ENCODE assay signal across 27 cellular contexts in genomic region chrX:107871136-107871535, GRCh38.
"Had no signal": no experiment of that assay in that cellular context is flagged by ENCODE, and none has a peak within 500 bp of the region (broad histone marks: within the 10 kb centered on the region; RNA-seq: fewer than 3 reads in every experiment).

No MANE protein-coding gene starts in this region.

- ATAC-seq: activated CD8-positive, alpha-beta memory T cell treated with anti-CD3 and anti-CD28 coated beads, Interleukin-2, amount 10 ng/mL, durations not matched to agents 7 days and 5 days; activated CD8-positive, alpha-beta T cell treated with anti-CD3 and anti-CD28 coated beads, Interleukin-2, amount 10 ng/mL, durations not matched to agents 7 days and 5 days; activated naive CD8-positive, alpha-beta T cell treated with anti-CD3 and anti-CD28 coated beads, Interleukin-2, amount 50 U/mL, for 24 hours; gastroesophageal sphincter; heart right ventricle had no signal

- H3K4me1 Mint-ChIP-seq: activated naive CD8-positive, alpha-beta T cell treated with anti-CD3 and anti-CD28 coated beads, Interleukin-2, amount 50 U/mL, for 24 hours; brain; central memory CD8-positive, alpha-beta T cell had no signal

- FAIRE-seq: bronchial epithelial cell had no signal

- H3K9me3 ChIP-seq: adrenal gland, esophagus squamous epithelium, gastroesophageal sphincter, heart right ventricle had no signal

- H3K4me1 ChIP-seq: adrenal gland, esophagus squamous epithelium, gastroesophageal sphincter, heart right ventricle had no signal

- H3K27me3 Mint-ChIP-seq: activated CD4-positive, alpha-beta memory T cell treated with anti-CD3 and anti-CD28 coated beads for 36 hours; activated CD8-positive, alpha-beta memory T cell treated with anti-CD3 and anti-CD28 coated beads, Interleukin-2, amount 10 ng/mL, durations not matched to agents 7 days and 5 days; activated naive CD4-positive, alpha-beta T cell treated with anti-CD3 and anti-CD28 coated beads, Interleukin-2, amount 50 U/mL, for 24 hours; activated naive CD8-positive, alpha-beta T cell treated with anti-CD3 and anti-CD28 coated beads for 36 hours; activated naive CD8-positive, alpha-beta T cell treated with anti-CD3 and anti-CD28 coated beads, Interleukin-2, amount 50 U/mL, for 24 hours; central memory CD8-positive, alpha-beta T cell had no signal

- DNase-seq: activated CD4-positive, alpha-beta memory T cell treated with anti-CD3 and anti-CD28 coated beads for 36 hours; activated CD4-positive, alpha-beta T cell treated with anti-CD3 and anti-CD28 coated beads for 1 hour; activated CD4-positive, alpha-beta T cell treated with anti-CD3 and anti-CD28 coated beads for 48 hours; activated CD8-positive, alpha-beta memory T cell treated with anti-CD3 and anti-CD28 coated beads, Interleukin-2, amount 10 ng/mL, durations not matched to agents 7 days and 5 days; activated CD8-positive, alpha-beta memory T cell treated with anti-CD3 and anti-CD28 coated beads, Interleukin-2, amount 50 U/mL, for 4 hours; activated CD8-positive, alpha-beta T cell treated with anti-CD3 and anti-CD28 coated beads, Interleukin-2, amount 10 ng/mL, durations not matched to agents 7 days and 5 days; activated effector memory CD4-positive, alpha-beta T cell treated with anti-CD3 and anti-CD28 coated beads, Interleukin-2, amount 50 U/mL, for 16 hours; activated naive CD4-positive, alpha-beta T cell treated with anti-CD3 and anti-CD28 coated beads for 36 hours; activated naive CD8-positive, alpha-beta T cell treated with anti-CD3 and anti-CD28 coated beads for 36 hours; activated naive CD8-positive, alpha-beta T cell treated with anti-CD3 and anti-CD28 coated beads, Interleukin-2, amount 50 U/mL, for 24 hours; activated T-cell treated with anti-CD3 and anti-CD28 coated beads, Interleukin-2, amount 50 U/mL, for 1 hour; activated T-cell treated with anti-CD3 and anti-CD28 coated beads, Interleukin-2, amount 50 U/mL, for 48 hours; adrenal gland; aorta; effector CD8-positive, alpha-beta T cell; esophagus squamous epithelium; foreskin melanocyte; heart right ventricle; T-helper 2 cell had no signal

- H3K36me3 Mint-ChIP-seq: activated CD4-positive, alpha-beta memory T cell treated with anti-CD3 and anti-CD28 coated beads for 36 hours; activated naive CD8-positive, alpha-beta T cell treated with anti-CD3 and anti-CD28 coated beads for 36 hours had no signal

- H3K79me2 ChIP-seq: hepatocyte had no signal

- H3K36me3 ChIP-seq: adrenal gland, esophagus squamous epithelium, gastroesophageal sphincter, heart right ventricle had no signal

- H3K4me3 ChIP-seq: adrenal gland, esophagus squamous epithelium, gastroesophageal sphincter, heart right ventricle, hepatocyte had no signal

- H3K27ac Mint-ChIP-seq: activated CD4-positive, alpha-beta memory T cell treated with anti-CD3 and anti-CD28 coated beads for 36 hours; activated CD8-positive, alpha-beta memory T cell treated with anti-CD3 and anti-CD28 coated beads, Interleukin-2, amount 10 ng/mL, durations not matched to agents 7 days and 5 days; activated CD8-positive, alpha-beta T cell treated with anti-CD3 and anti-CD28 coated beads, Interleukin-2, amount 10 ng/mL, durations not matched to agents 7 days and 5 days; activated naive CD4-positive, alpha-beta T cell treated with anti-CD3 and anti-CD28 coated beads for 36 hours; activated naive CD4-positive, alpha-beta T cell treated with anti-CD3 and anti-CD28 coated beads, Interleukin-2, amount 50 U/mL, for 24 hours; activated naive CD8-positive, alpha-beta T cell treated with anti-CD3 and anti-CD28 coated beads for 36 hours; activated naive CD8-positive, alpha-beta T cell treated with anti-CD3 and anti-CD28 coated beads, Interleukin-2, amount 50 U/mL, for 24 hours; activated T-helper 1 cell treated with anti-CD3 and anti-CD28 coated beads, Interleukin-12 subunit alpha, Interleukin-12 subunit beta, Interleukin-2, Interleukin-4 antibody, amounts not matched to agents 30 ng/mL and 10 ng/mL and 1 ng/mL, durations not matched to agents 14 hours and 24 hours and 36 hours; activated T-helper 2 cell treated with anti-CD3 and anti-CD28 coated beads, Interferon-gamma antibody, Interleukin-2, Interleukin-4, amounts not matched to agents 10 μg/mL and 5 μg/mL and 100 μg/mL, durations not matched to agents 14 hours and 24 hours and 36 hours; brain had no signal

- H3K9me3 Mint-ChIP-seq: activated CD4-positive, alpha-beta memory T cell treated with anti-CD3 and anti-CD28 coated beads for 36 hours; activated naive CD4-positive, alpha-beta T cell treated with anti-CD3 and anti-CD28 coated beads for 36 hours; activated naive CD4-positive, alpha-beta T cell treated with anti-CD3 and anti-CD28 coated beads, Interleukin-2, amount 50 U/mL, for 24 hours; activated naive CD8-positive, alpha-beta T cell treated with anti-CD3 and anti-CD28 coated beads for 36 hours; activated naive CD8-positive, alpha-beta T cell treated with anti-CD3 and anti-CD28 coated beads, Interleukin-2, amount 50 U/mL, for 24 hours; activated T-helper 1 cell treated with anti-CD3 and anti-CD28 coated beads, Interleukin-12 subunit alpha, Interleukin-12 subunit beta, Interleukin-2, Interleukin-4 antibody, amounts not matched to agents 30 ng/mL and 10 ng/mL and 1 ng/mL, durations not matched to agents 14 hours and 24 hours and 36 hours; activated T-helper 2 cell treated with anti-CD3 and anti-CD28 coated beads, Interferon-gamma antibody, Interleukin-2, Interleukin-4, amounts not matched to agents 10 μg/mL and 5 μg/mL and 100 μg/mL, durations not matched to agents 14 hours and 24 hours and 36 hours; central memory CD8-positive, alpha-beta T cell had no signal

- H3K27me3 ChIP-seq: esophagus squamous epithelium, gastroesophageal sphincter, hepatocyte had no signal

- H3K4me3 Mint-ChIP-seq: activated CD4-positive, alpha-beta memory T cell treated with anti-CD3 and anti-CD28 coated beads for 36 hours; activated CD8-positive, alpha-beta memory T cell treated with anti-CD3 and anti-CD28 coated beads, Interleukin-2, amount 10 ng/mL, durations not matched to agents 7 days and 5 days; activated CD8-positive, alpha-beta T cell treated with anti-CD3 and anti-CD28 coated beads, Interleukin-2, amount 10 ng/mL, durations not matched to agents 7 days and 5 days; activated naive CD4-positive, alpha-beta T cell treated with anti-CD3 and anti-CD28 coated beads for 36 hours; activated naive CD4-positive, alpha-beta T cell treated with anti-CD3 and anti-CD28 coated beads, Interleukin-2, amount 50 U/mL, for 24 hours; activated naive CD8-positive, alpha-beta T cell treated with anti-CD3 and anti-CD28 coated beads for 36 hours; activated naive CD8-positive, alpha-beta T cell treated with anti-CD3 and anti-CD28 coated beads, Interleukin-2, amount 50 U/mL, for 24 hours; activated T-helper 1 cell treated with anti-CD3 and anti-CD28 coated beads, Interleukin-12 subunit alpha, Interleukin-12 subunit beta, Interleukin-2, Interleukin-4 antibody, amounts not matched to agents 30 ng/mL and 10 ng/mL and 1 ng/mL, durations not matched to agents 14 hours and 24 hours and 36 hours; brain; central memory CD8-positive, alpha-beta T cell had no signal

- H2AFZ ChIP-seq: hepatocyte had no signal

- H3K4me2 ChIP-seq: hepatocyte had no signal

- H3K27ac ChIP-seq: adrenal gland, esophagus squamous epithelium, gastroesophageal sphincter, heart right ventricle, hepatocyte had no signal
